In the genomic region with DNA sequence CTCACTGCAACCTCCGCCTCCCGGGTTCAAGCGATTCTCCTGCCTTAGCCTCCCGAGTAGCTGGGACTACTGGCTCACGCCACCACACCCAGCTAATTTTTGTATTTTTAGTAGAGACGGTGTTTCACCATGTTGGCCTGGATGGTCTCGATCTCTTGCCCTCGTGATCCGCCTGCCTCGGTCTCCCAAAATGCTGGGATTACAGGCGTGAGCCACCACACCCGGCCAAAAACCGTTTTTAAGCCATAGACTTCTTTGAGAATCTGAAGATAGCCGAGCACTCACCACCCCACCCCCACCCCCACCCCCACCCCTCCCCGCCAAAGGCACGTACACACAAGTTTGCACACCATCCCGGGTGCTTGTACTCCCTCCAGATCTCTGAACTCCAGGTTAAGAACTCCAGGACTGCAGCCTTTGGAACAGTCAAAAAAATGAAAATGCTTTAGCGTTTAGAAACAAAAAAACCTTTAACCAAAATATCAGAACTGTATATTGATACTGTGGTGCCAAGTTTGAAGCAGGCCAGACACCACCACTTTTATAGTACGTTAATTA, we compare ENCODE assay signal across 1 cellular context.
TF ChIP-seq lines count a peak whose summit lies in the region.

No MANE protein-coding gene starts in this region.

TF ChIP-seq in IMR-90, 13 proteins besides CTCF, POLR2A, EP300 and RAD21 (continued from another document):
- TF ChIP-seq, protein P1, sequence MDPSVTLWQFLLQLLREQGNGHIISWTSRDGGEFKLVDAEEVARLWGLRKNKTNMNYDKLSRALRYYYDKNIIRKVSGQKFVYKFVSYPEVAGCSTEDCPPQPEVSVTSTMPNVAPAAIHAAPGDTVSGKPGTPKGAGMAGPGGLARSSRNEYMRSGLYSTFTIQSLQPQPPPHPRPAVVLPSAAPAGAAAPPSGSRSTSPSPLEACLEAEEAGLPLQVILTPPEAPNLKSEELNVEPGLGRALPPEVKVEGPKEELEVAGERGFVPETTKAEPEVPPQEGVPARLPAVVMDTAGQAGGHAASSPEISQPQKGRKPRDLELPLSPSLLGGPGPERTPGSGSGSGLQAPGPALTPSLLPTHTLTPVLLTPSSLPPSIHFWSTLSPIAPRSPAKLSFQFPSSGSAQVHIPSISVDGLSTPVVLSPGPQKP (IDR thresholded peaks at IDR 0.05; ENCODE audit: borderline replicate concordance, low read depth, low read length): no peak
- TF ChIP-seq RFX5 (IDR thresholded peaks at IDR 0.05; ENCODE audit: low read depth, low read length) (no peak), RCOR1 (IDR thresholded peaks at IDR 0.05; ENCODE audit: insufficient replicate concordance, low read length) (no peak), CEBPB (IDR thresholded peaks at IDR 0.05; ENCODE audit: low read depth, low read length) (no peak)
